ENCODE assay signal across 8 cellular contexts in the genomic region with DNA sequence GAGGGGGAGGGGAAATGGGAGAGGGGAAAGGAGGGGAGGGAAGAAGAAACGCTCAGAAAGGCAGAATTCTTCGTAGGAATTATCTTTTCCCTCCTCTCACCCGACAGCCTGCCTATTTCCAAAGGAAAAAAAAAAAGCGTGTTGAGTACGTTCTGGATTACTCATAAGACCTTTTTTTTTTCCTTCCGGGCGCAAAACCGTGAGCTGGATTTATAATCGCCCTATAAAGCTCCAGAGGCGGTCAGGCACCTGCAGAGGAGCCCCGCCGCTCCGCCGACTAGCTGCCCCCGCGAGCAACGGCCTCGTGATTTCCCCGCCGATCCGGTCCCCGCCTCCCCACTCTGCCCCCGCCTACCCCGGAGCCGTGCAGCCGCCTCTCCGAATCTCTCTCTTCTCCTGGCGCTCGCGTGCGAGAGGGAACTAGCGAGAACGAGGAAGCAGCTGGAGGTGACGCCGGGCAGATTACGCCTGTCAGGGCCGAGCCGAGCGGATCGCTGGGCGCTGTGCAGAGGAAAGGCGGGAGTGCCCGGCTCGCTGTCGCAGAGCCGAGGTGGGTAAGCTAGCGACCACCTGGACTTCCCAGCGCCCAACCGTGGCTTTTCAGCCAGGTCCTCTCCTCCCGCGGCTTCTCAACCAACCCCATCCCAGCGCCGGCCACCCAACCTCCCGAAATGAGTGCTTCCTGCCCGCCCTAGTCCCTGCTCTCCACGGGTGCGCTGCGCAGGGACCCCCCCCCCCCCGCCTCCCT. TPM values are rescaled to one million over a fixed set of nuclear protein-coding genes. Genes with fewer than 3 reads are reported as not detected.
DNase-seq lines count a peak whose midpoint lies in the region; ATAC-seq and TF ChIP-seq lines count a peak whose summit lies in the region.

Gene GAD1 (plus strand): TSS at position 389 of the 748 bp plus-strand sequence. CDS start 1,705 bp downstream, outside the sequence.

- H3K27ac ChIP-seq in CD4-positive, alpha-beta T cell (ENCODE audit: low read depth, low read length), result no peak within 1 kb of the TSS
- no peak within 1 kb of the TSS for H3K27ac ChIP-seq in GM23248
- H3K27ac ChIP-seq in body of pancreas, result no peak within 1 kb of the TSS
- H3K27ac ChIP-seq in skin epidermis, result no peak within 1 kb of the TSS

- no peaks in the 10 kb centered on the region for H4K20me1 ChIP-seq in GM23248 (ENCODE audit: insufficient read depth)

- peaks cover 87% of the 10 kb centered on the region for H3K27me3 ChIP-seq in CD4-positive, alpha-beta T cell (ENCODE audit: control insufficient read depth, insufficient read depth, low read length)
- H3K27me3 ChIP-seq in GM23248 (replicated peaks; ENCODE audit: insufficient read depth) (peaks cover 67% of the 10 kb centered on the region), body of pancreas (peaks cover 0 to 62% of the 10 kb centered on the region in 2 donors)

- H3F3A ChIP-seq in GM23248 (ENCODE audit: insufficient read depth), result no peaks in the 10 kb centered on the region

- no peaks in the 10 kb centered on the region for H3K9me2 ChIP-seq in GM23248 (ENCODE audit: insufficient read depth)

- no peak for TF ChIP-seq CTCF in CD4-positive, alpha-beta T cell (IDR thresholded peaks at IDR 0.05)
- TF ChIP-seq CTCF in body of pancreas (IDR thresholded peaks at IDR 0.05), result no peak

- peak within 1 kb of the TSS; percentile 42; the same call in 1 of the 2 replicates for H3K9ac ChIP-seq in GM23248

- H3K36me3 ChIP-seq in GM23248 (ENCODE audit: low read depth) (no peaks in the 10 kb centered on the region), body of pancreas (replicated peaks in 1 of 2; ENCODE audit: insufficient read depth in 1 of 2, low read depth in 2 of 2) (no peaks in the 10 kb centered on the region)

- H3K27me3 Mint-ChIP-seq in CD4-positive, alpha-beta T cell, result peaks cover 93% of the 10 kb centered on the region

- DNase-seq in CD4-positive, alpha-beta T cell, result peak in 5 of 10 experiments; percentile 22 to 56 (median 34)
- DNase-seq in GM23248 (peak; percentile 91), NCI-H146 (lab: John Stamatoyannopoulos, UW) (peak; percentile 86), SW480 (ENCODE audit: low spot score) (peak; percentile 93), body of pancreas (peak; percentile 61 to 65 (median 62)), iPS-NIHi11 (ENCODE audit: low spot score) (peak; percentile 65)

- TF ChIP-seq POLR2A in body of pancreas (IDR thresholded peaks at IDR 0.05), result peak in 1 of 3 donors; percentile 16

- peak within 1 kb of the TSS; percentile 84 for H3K4me3 Mint-ChIP-seq in CD4-positive, alpha-beta T cell

- CTCF ChIA-PET in CD4-positive, alpha-beta T cell (lab: Charles Lee), result interaction anchor here (1.1 kb wide), 1 partner anchor 407 kb away, joined by 3 read pairs; no protein-coding TSS in a partner anchor

- POLR2A ChIA-PET in CD4-positive, alpha-beta T cell (lab: Charles Lee), result interaction anchor here (0.7 to 1.5 kb wide), 3 partner anchors 41 to 455 kb away, joined by 3 to 5 read pairs (median 4); no protein-coding TSS in a partner anchor

- no peaks in the 10 kb centered on the region for H3K9me3 Mint-ChIP-seq in CD4-positive, alpha-beta T cell

- peak; percentile 22 for ATAC-seq in CD4-positive, alpha-beta T cell (ENCODE audit: poor library complexity)
- peak; percentile 41 for ATAC-seq in body of pancreas
- ATAC-seq in GM19324 (IDR thresholded peaks at IDR 0.05; ENCODE audit: low FRiP score, unreplicated experiment), result no peak

- peak within 1 kb of the TSS; percentile 76 for H2AFZ ChIP-seq in GM23248

- in situ Hi-C loops in GM23248 (cut with MboI), result loop anchor here (25.0 kb wide), 1 partner anchor 404 kb away; no protein-coding TSS in a partner anchor

- peaks cover 59% of the 10 kb centered on the region for H3K4me1 Mint-ChIP-seq in CD4-positive, alpha-beta T cell (ENCODE audit: low read depth)

- H3K36me3 Mint-ChIP-seq in CD4-positive, alpha-beta T cell (ENCODE audit: low read depth), result no peaks in the 10 kb centered on the region

- intact Hi-C loops in CD4-positive, alpha-beta T cell (cut with DNase I, micrococcal nuclease), result loop anchor here in 1 of 2 experiments (10.0 kb wide), 1 partner anchor 582 kb away; no protein-coding TSS in a partner anchor
- intact Hi-C loops in body of pancreas (cut with DNase I), result loop anchor here (10.0 kb wide), 3 partner anchors 412 to 582 kb away; no protein-coding TSS in a partner anchor

- 0 out of 2 replicates have a peak, but pooled peaks cover 6% of the 10 kb centered on the region for H3K4me1 ChIP-seq in GM23248 (ENCODE audit: insufficient read depth)
- H3K4me1 ChIP-seq in body of pancreas, result peaks cover 60% of the 10 kb centered on the region

- no peaks in the 10 kb centered on the region for H3K9me3 ChIP-seq in CD4-positive, alpha-beta T cell (ENCODE audit: control insufficient read depth, low read length)
- H3K9me3 ChIP-seq in GM23248 (ENCODE audit: low read depth), result no peaks in the 10 kb centered on the region
- H3K9me3 ChIP-seq in body of pancreas, result no peaks in the 10 kb centered on the region

- H3K4me3 ChIP-seq in GM23248, result peak within 1 kb of the TSS; percentile 75
- H3K4me3 ChIP-seq in body of pancreas, result peak within 1 kb of the TSS in 1 of 2 donors; percentile 12
- peak within 1 kb of the TSS; percentile 17 to 45 (median 29) for H3K4me3 ChIP-seq in skin epidermis

- H3K79me2 ChIP-seq in GM23248 (ENCODE audit: insufficient read depth), result no peaks in the 10 kb centered on the region

- peak within 1 kb of the TSS; percentile 96 for H3K4me2 ChIP-seq in GM23248 (ENCODE audit: unreplicated experiment)

- H3K27ac Mint-ChIP-seq in CD4-positive, alpha-beta T cell, result no peak within 1 kb of the TSS

- WGBS in GM23248 (ENCODE audit: low coverage in 1 of 2, low lambda C conversion rate in 2 of 2, missing lambda C conversion rate in 2 of 2), 2 experiments, result 0 to 1% methylated on average over 42 to 59 of the region's 59 CpGs
- 1% methylated on average over 18 to 59 of the region's 59 CpGs for WGBS in body of pancreas, 2 donors

RNA-seq across cellular contexts. Expression of gene GAD1, which starts in this region (rescaled TPM):
- not detected for total RNA-seq in CD4-positive, alpha-beta T cell
- total RNA-seq in GM23248 (2014; rRNA removed; shearing (Covaris generic)), result 0.13 and 2.6 TPM in 2 replicates
- 0.49 and 0.81 TPM in 2 replicates for polyA plus RNA-seq in GM23248 (2016; fragmentation: Nextera tagmentation; extraction: Ambion mirVana)
- not detected for total RNA-seq in body of pancreas

Comparison
In these comparisons a context has a peak if more than half of its experiments do, and no peak if none do; other contexts are left out.
1. Peak in ATAC-seq in CD4-positive, alpha-beta T cell; RNA of the gene not detected or under 1 TPM.
2. Peak in DNase-seq and ATAC-seq in body of pancreas; RNA of the gene not detected or under 1 TPM.